In genomic region chr12:53005215-53005985, GRCh38 we compare ENCODE assay signal across 8 cellular contexts. TPM values are rescaled to one million over a fixed set of nuclear protein-coding genes. Genes with fewer than 3 reads are reported as not detected.
DNase-seq lines count a peak whose midpoint lies in the region; ATAC-seq, FAIRE-seq and TF ChIP-seq lines count a peak whose summit lies in the region.

No MANE protein-coding gene starts in this region.

- no peaks in the 10 kb centered on the region for H3K27me3 Mint-ChIP-seq in astrocyte (ENCODE audit: low read depth, unreplicated experiment)
- peaks cover 5% of the 10 kb centered on the region in 2 donors for H3K27me3 Mint-ChIP-seq in stimulated activated naive B cell treated with anti-CD40 and anti-IgM and Interleukin-4, amounts not matched to agents 10 μg/mL and 1 μg/mL and 100 μg/mL, for 72 hours

- H4K20me1 ChIP-seq in KMS-11 (ENCODE audit: insufficient read depth): peaks cover 16% of the 10 kb centered on the region; the same call in 1 of the 2 replicates
- H4K20me1 ChIP-seq in astrocyte (ENCODE audit: insufficient read depth, low read length): peaks cover 35% of the 10 kb centered on the region

- ATAC-seq in stimulated activated naive B cell treated with anti-CD40 and anti-IgM and Interleukin-4, amounts not matched to agents 10 μg/mL and 1 μg/mL and 100 μg/mL, for 72 hours (replicated peaks): no peak
- no peak for ATAC-seq in GM18861 (IDR thresholded peaks at IDR 0.05; ENCODE audit: unreplicated experiment)

- DNase-seq in COR-L47 (lab: John Stamatoyannopoulos, UW) (peak; percentile 7), astrocyte (ENCODE audit: low read depth) (no peak), kidney (peak; percentile 69), HCEC 1CT (no peak), germinal center (ENCODE audit: low spot score) (no peak)
- no peak for DNase-seq in stimulated activated naive B cell treated with anti-CD40 and anti-IgM and Interleukin-4, amounts not matched to agents 10 μg/mL and 1 μg/mL and 100 μg/mL, for 72 hours

- peaks cover 2% of the 10 kb centered on the region for H3K36me3 Mint-ChIP-seq in astrocyte (ENCODE audit: low read depth, unreplicated experiment)
- H3K36me3 Mint-ChIP-seq in stimulated activated naive B cell treated with anti-CD40 and anti-IgM and Interleukin-4, amounts not matched to agents 10 μg/mL and 1 μg/mL and 100 μg/mL, for 72 hours: peaks cover 25 to 27% of the 10 kb centered on the region in 2 donors

- peaks cover 26% of the 10 kb centered on the region for H3K4me1 Mint-ChIP-seq in astrocyte (ENCODE audit: low read depth, unreplicated experiment)
- H3K4me1 Mint-ChIP-seq in stimulated activated naive B cell treated with anti-CD40 and anti-IgM and Interleukin-4, amounts not matched to agents 10 μg/mL and 1 μg/mL and 100 μg/mL, for 72 hours: peaks cover 19 to 34% of the 10 kb centered on the region in 2 donors

- no peaks in the 10 kb centered on the region for H3K27me3 ChIP-seq in KMS-11 (ENCODE audit: insufficient read depth, low read depth)
- H3K27me3 ChIP-seq in astrocyte (ENCODE audit: insufficient read depth, low read length): no peaks in the 10 kb centered on the region

- H2AFZ ChIP-seq in KMS-11 (ENCODE audit: low read depth) (peak overlapping the region; percentile 43; the same call in 1 of the 2 replicates), astrocyte (ENCODE audit: low read depth, low read length) (peak overlapping the region; percentile 85)

- H3K27ac Mint-ChIP-seq in astrocyte (ENCODE audit: unreplicated experiment): peak overlapping the region; percentile 99
- H3K27ac Mint-ChIP-seq in stimulated activated naive B cell treated with anti-CD40 and anti-IgM and Interleukin-4, amounts not matched to agents 10 μg/mL and 1 μg/mL and 100 μg/mL, for 72 hours: peak overlapping the region; percentile 92

- H3K79me2 ChIP-seq in KMS-11 (ENCODE audit: insufficient read depth, low read depth): peaks cover 47% of the 10 kb centered on the region
- peaks cover 50% of the 10 kb centered on the region for H3K79me2 ChIP-seq in astrocyte (ENCODE audit: insufficient read depth, low read length)

- peak overlapping the region; percentile 89 for H3K9ac ChIP-seq in KMS-11
- peak overlapping the region; percentile 99 for H3K9ac ChIP-seq in astrocyte (ENCODE audit: low read length)
- peak overlapping the region; percentile 20 to 53 for H3K9ac ChIP-seq in kidney (ENCODE audit: low read length in 2 of 2)

- no peak for FAIRE-seq in astrocyte (lab: Jason Lieb, UNC)
- no peak for FAIRE-seq in kidney (lab: Jason Lieb, UNC)

- H3K27ac ChIP-seq in KMS-11 (peak overlapping the region; percentile 92), astrocyte (ENCODE audit: low read depth, low read length) (peak overlapping the region; percentile 79), kidney (ENCODE audit: low read depth in 2 of 2, low read length in 2 of 2) (peak overlapping the region; percentile 98 to 99)

- intact Hi-C loops in kidney (cut with DNase I): no loop called here

- H3K9me3 Mint-ChIP-seq in astrocyte (ENCODE audit: unreplicated experiment): peaks cover 2% of the 10 kb centered on the region
- H3K9me3 Mint-ChIP-seq in stimulated activated naive B cell treated with anti-CD40 and anti-IgM and Interleukin-4, amounts not matched to agents 10 μg/mL and 1 μg/mL and 100 μg/mL, for 72 hours: no peaks in the 10 kb centered on the region

- peak overlapping the region; percentile 85 for H3K4me2 ChIP-seq in KMS-11
- H3K4me2 ChIP-seq in astrocyte (ENCODE audit: low read length): peak overlapping the region; percentile 96

- H3K4me1 ChIP-seq in KMS-11 (ENCODE audit: low read depth, poor library complexity, severe bottlenecking) (peaks cover 59% of the 10 kb centered on the region), astrocyte (ENCODE audit: insufficient read depth, low read length) (peaks cover 35% of the 10 kb centered on the region), kidney (ENCODE audit: control insufficient read depth in 1 of 2, insufficient read depth in 1 of 2, low read depth in 1 of 2, low read length in 2 of 2) (peaks cover 13 to 24% of the 10 kb centered on the region in 2 donors)

- no peak overlapping the region for H3K4me3 ChIP-seq in KMS-11 (IDR thresholded peaks at IDR 0.05; ENCODE audit: insufficient read depth, low read depth, low read length)
- H3K4me3 ChIP-seq in astrocyte (ENCODE audit: insufficient read depth, low read depth, low read length): peak overlapping the region; percentile 100
- H3K4me3 ChIP-seq in kidney (ENCODE audit: low read length in 2 of 2): peak overlapping the region; percentile 62 to 100

- peak overlapping the region; percentile 95 for H3K4me3 Mint-ChIP-seq in astrocyte (ENCODE audit: unreplicated experiment)
- H3K4me3 Mint-ChIP-seq in stimulated activated naive B cell treated with anti-CD40 and anti-IgM and Interleukin-4, amounts not matched to agents 10 μg/mL and 1 μg/mL and 100 μg/mL, for 72 hours: peak overlapping the region; percentile 98

- H3K9me3 ChIP-seq in astrocyte (ENCODE audit: insufficient read depth, low read depth, low read length): no peaks in the 10 kb centered on the region
- H3K9me3 ChIP-seq in kidney (ENCODE audit: control insufficient read depth in 1 of 2, low read length in 2 of 2): no peaks in the 10 kb centered on the region

- peaks cover 8% of the 10 kb centered on the region; the same call in 1 of the 2 replicates for H3K36me3 ChIP-seq in KMS-11 (ENCODE audit: insufficient read depth)
- H3K36me3 ChIP-seq in astrocyte (ENCODE audit: insufficient read depth, low read length): peaks cover 3% of the 10 kb centered on the region
- no peaks in the 10 kb centered on the region for H3K36me3 ChIP-seq in kidney (ENCODE audit: control insufficient read depth in 1 of 2, insufficient read depth in 2 of 2, low read length in 2 of 2)

- no peak for TF ChIP-seq CTCF in KMS-11 (conservative IDR thresholded peaks at IDR 0.05; ENCODE audit: low read depth, low read length)
- no peak for TF ChIP-seq CTCF in astrocyte (IDR thresholded peaks at IDR 0.05; ENCODE audit: insufficient read depth, low read depth, low read length)
- no peak for TF ChIP-seq CTCF in kidney (IDR thresholded peaks at IDR 0.05; ENCODE audit: borderline replicate concordance, extremely low read depth, insufficient read depth)

RNA-seq across cellular contexts. Expression of gene EIF4B, which starts 0.9 kb away (rescaled TPM):
- total RNA-seq in astrocyte: 231 and 242 TPM in 2 replicates
- total RNA-seq in kidney: 417 TPM
- 114 TPM for polyA plus RNA-seq in kidney (ENCODE audit: insufficient read depth, low read depth, low replicate concordance)

RNA-seq across cellular contexts. Expression of gene TNS2, which starts 44.5 kb away (rescaled TPM):
- total RNA-seq in astrocyte (15.4 and 21.1 TPM in 2 replicates), kidney (179 TPM)
- polyA plus RNA-seq in kidney (ENCODE audit: insufficient read depth, low read depth, low replicate concordance): 90.1 TPM

RNA-seq across cellular contexts. Expression of gene KRT18, which starts 56.5 kb away (rescaled TPM):
- 1,741 and 1,989 TPM in 2 replicates for total RNA-seq in astrocyte
- total RNA-seq in kidney: 386 TPM
- polyA plus RNA-seq in kidney (ENCODE audit: insufficient read depth, low read depth, low replicate concordance): 245 TPM

Comparison
In these comparisons a context has a peak if more than half of its experiments do, and no peak if none do; other contexts are left out.
1. DNase-seq: peak in COR-L47 (single experiment) and kidney (single experiment); none in astrocyte (single experiment), stimulated activated naive B cell treated with anti-CD40 and anti-IgM and Interleukin-4, amounts not matched to agents 10 μg/mL and 1 μg/mL and 100 μg/mL, for 72 hours (single experiment), HCEC 1CT (single experiment) and germinal center (single experiment).
2. H3K9ac ChIP-seq: peak in every context shown above with its lines; median percentile 99 in astrocyte; 89 in KMS-11; 36 in kidney.
3. Peak in every context shown above with its lines, with median percentiles within 50 percentile points of each other: H3K27ac ChIP-seq.